Comparison of ENCODE assay signal across 8 cellular contexts in the genomic region with DNA sequence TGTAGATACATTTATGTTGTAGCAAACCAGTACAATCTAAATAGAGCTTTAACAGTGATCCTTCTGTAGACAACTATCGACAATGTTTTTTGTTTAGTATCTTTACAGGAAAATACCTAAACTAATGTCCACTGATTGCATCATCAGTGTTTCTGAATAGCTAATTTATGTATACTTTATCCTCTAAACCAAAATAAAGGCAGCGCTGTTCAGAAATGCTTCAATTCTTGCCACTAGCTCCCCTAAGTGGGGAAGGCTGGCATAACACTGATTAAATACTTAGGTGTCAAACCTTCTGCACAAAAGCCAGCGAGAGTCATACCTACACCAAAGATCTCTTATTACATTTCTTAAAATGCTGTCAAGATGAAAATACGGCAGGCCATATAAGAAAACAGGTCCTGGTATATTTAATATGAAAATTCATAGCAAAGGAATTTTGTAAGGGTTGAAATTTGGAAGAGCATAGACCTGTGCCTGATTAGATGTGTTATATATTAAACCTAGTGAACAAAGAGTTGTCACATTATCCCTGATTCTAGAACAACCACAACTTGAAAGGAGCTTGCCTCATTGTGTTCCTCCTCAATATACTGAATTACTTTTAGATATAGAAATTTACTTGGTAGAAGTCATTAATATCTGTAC.
DNase-seq lines count a peak whose midpoint lies in the region; ATAC-seq and TF ChIP-seq lines count a peak whose summit lies in the region.

No MANE protein-coding gene starts in this region.

- H2AK5ac ChIP-seq in H9 (ENCODE audit: insufficient read length, low read length): no peak overlapping the region

- no peak overlapping the region for H3K27ac Mint-ChIP-seq in H9
- no peak overlapping the region for H3K27ac Mint-ChIP-seq in endothelial cell (ENCODE audit: unreplicated experiment)

- H3K4me1 Mint-ChIP-seq in H9 (peaks cover 23 to 27% of the 10 kb centered on the region in 2 experiments), endothelial cell (ENCODE audit: unreplicated experiment) (peaks cover 3% of the 10 kb centered on the region)

- no peaks in the 10 kb centered on the region for H3K23me2 ChIP-seq in H9 (ENCODE audit: insufficient read length, low read depth, low read length, poor library complexity, severe bottlenecking)

- H3K79me1 ChIP-seq in H9 (ENCODE audit: insufficient read depth, low read depth, low read length, poor library complexity, severe bottlenecking): no peaks in the 10 kb centered on the region

- H3K4me1 ChIP-seq in H9 (ENCODE audit: insufficient read depth, low read length) (no peaks in the 10 kb centered on the region), uterus (no peaks in the 10 kb centered on the region)

- no peak overlapping the region for H2BK15ac ChIP-seq in H9 (ENCODE audit: low read depth, low read length)

- no peaks in the 10 kb centered on the region; a peak in 1 of 7 replicates for H3K36me3 Mint-ChIP-seq in H9 (ENCODE audit: insufficient read depth in 1 of 3, low read depth in 3 of 3)
- no peaks in the 10 kb centered on the region for H3K36me3 Mint-ChIP-seq in endothelial cell (ENCODE audit: low read depth, unreplicated experiment)

- TF ChIP-seq CTCF in GM12873 (IDR thresholded peaks at IDR 0.05; ENCODE audit: insufficient read depth, low read depth, low read length, missing control alignments) (peak; percentile 49), H9 (conservative IDR thresholded peaks at IDR 0.05) (peak; percentile 72), endothelial cell (IDR thresholded peaks at IDR 0.05; ENCODE audit: unreplicated experiment) (peak; percentile 56), uterus (IDR thresholded peaks at IDR 0.05) (no peak)

- TF ChIP-seq POLR2A in uterus (IDR thresholded peaks at IDR 0.05): no peak

- no peak overlapping the region for H3K23ac ChIP-seq in H9 (ENCODE audit: insufficient read length, low read depth, low read length)

- H3K18ac ChIP-seq in H9 (ENCODE audit: insufficient read length, low read depth, low read length): no peak overlapping the region

- intact Hi-C loops in uterus (cut with DNase I; ENCODE audit: low total_unique reads): no loop called here

- H3K4me3 Mint-ChIP-seq in H9 (no peak overlapping the region), endothelial cell (ENCODE audit: unreplicated experiment) (no peak overlapping the region)

- H3K27me3 ChIP-seq in H9 (ENCODE audit: insufficient read depth, low read length): no peaks in the 10 kb centered on the region
- no peaks in the 10 kb centered on the region for H3K27me3 ChIP-seq in uterus

- no peaks in the 10 kb centered on the region for H4K20me1 ChIP-seq in H9 (ENCODE audit: control insufficient read depth, insufficient read depth, insufficient read length)

- H4K8ac ChIP-seq in H9 (replicated peaks; ENCODE audit: insufficient read length, low read depth, low read length): no peak overlapping the region

- H4K5ac ChIP-seq in H9 (ENCODE audit: insufficient read length, low read depth, low read length): no peak overlapping the region

- DNase-seq in H9 (no peak), NCI-H446 treated with DMSO at 0.1 percent for 48 hours (lab: John Stamatoyannopoulos, UW) (peak; percentile 14), endothelial cell (ENCODE audit: low spot score) (peak; percentile 47), uterus (no peak), T-helper 2 cell (no peak), left lobe of liver (ENCODE audit: low spot score) (no peak)

- WGBS in H9 (ENCODE audit: extremely low coverage, insufficient read length, low lambda C conversion rate): no CpG with 5 or more reads among the region's 4 CpGs

- ATAC-seq in left lobe of liver: no peak
- ATAC-seq in GM21515 (IDR thresholded peaks at IDR 0.05; ENCODE audit: unreplicated experiment): no peak

- H3K9me3 ChIP-seq in H9 (ENCODE audit: control insufficient read depth, low read depth, low read length) (no peaks in the 10 kb centered on the region), uterus (no peaks in the 10 kb centered on the region)

- H2BK5ac ChIP-seq in H9 (ENCODE audit: insufficient read length, low read length): no peak overlapping the region

- no peak overlapping the region for H3K4me3 ChIP-seq in uterus

- no peak overlapping the region for H3K4ac ChIP-seq in H9 (ENCODE audit: low read depth, low read length)

- no peak overlapping the region for H2BK20ac ChIP-seq in H9 (ENCODE audit: low read depth, low read length, poor library complexity, severe bottlenecking)

- no peak overlapping the region for H2BK120ac ChIP-seq in H9 (ENCODE audit: low read depth, low read length, poor library complexity, severe bottlenecking)

- H3K4me2 ChIP-seq in H9 (ENCODE audit: insufficient read depth, insufficient read length, low read length): no peak overlapping the region

- no peak overlapping the region for H3K27ac ChIP-seq in H9 (ENCODE audit: insufficient read length, low read depth, low read length)
- no peak overlapping the region for H3K27ac ChIP-seq in uterus

- no peaks in the 10 kb centered on the region for H3K36me3 ChIP-seq in uterus

- no peak overlapping the region for H3K56ac ChIP-seq in H9 (ENCODE audit: insufficient read length, low read depth, low read length)

- H3K9ac ChIP-seq in H9 (ENCODE audit: extremely low read depth, insufficient read length, low read length): no peak overlapping the region

- H3K9me3 Mint-ChIP-seq in H9 (no peaks in the 10 kb centered on the region), endothelial cell (ENCODE audit: unreplicated experiment) (no peaks in the 10 kb centered on the region)

- no peak overlapping the region for H3K14ac ChIP-seq in H9 (ENCODE audit: insufficient read depth, low read length)

- no peak overlapping the region for H2AFZ ChIP-seq in H9 (ENCODE audit: low read length)

- no peaks in the 10 kb centered on the region for H3K27me3 Mint-ChIP-seq in H9 (ENCODE audit: low read depth)
- no peaks in the 10 kb centered on the region for H3K27me3 Mint-ChIP-seq in endothelial cell (ENCODE audit: unreplicated experiment)

- H4K91ac ChIP-seq in H9 (ENCODE audit: insufficient read length, low read depth, low read length): no peak overlapping the region

- H2BK12ac ChIP-seq in H9 (ENCODE audit: insufficient read length, low read depth, low read length): no peak overlapping the region

- H3T11ph ChIP-seq in H9 (ENCODE audit: low read length): no peak overlapping the region

- H3K79me2 ChIP-seq in H9 (ENCODE audit: insufficient read depth, low read length): no peaks in the 10 kb centered on the region

Comparison
In these comparisons a context has a peak if more than half of its experiments do, and no peak if none do; other contexts are left out.
1. CTCF ChIP-seq: peak in GM12873 (single experiment), H9 (single experiment) and endothelial cell (single experiment); none in uterus (0 of 4).
2. DNase-seq: peak in NCI-H446 treated with DMSO at 0.1 percent for 48 hours (single experiment) and endothelial cell (single experiment); none in H9 (single experiment), uterus (0 of 2), T-helper 2 cell (0 of 5) and left lobe of liver (single experiment).